8 cellular contexts compared by ENCODE assay signal in the genomic region with DNA sequence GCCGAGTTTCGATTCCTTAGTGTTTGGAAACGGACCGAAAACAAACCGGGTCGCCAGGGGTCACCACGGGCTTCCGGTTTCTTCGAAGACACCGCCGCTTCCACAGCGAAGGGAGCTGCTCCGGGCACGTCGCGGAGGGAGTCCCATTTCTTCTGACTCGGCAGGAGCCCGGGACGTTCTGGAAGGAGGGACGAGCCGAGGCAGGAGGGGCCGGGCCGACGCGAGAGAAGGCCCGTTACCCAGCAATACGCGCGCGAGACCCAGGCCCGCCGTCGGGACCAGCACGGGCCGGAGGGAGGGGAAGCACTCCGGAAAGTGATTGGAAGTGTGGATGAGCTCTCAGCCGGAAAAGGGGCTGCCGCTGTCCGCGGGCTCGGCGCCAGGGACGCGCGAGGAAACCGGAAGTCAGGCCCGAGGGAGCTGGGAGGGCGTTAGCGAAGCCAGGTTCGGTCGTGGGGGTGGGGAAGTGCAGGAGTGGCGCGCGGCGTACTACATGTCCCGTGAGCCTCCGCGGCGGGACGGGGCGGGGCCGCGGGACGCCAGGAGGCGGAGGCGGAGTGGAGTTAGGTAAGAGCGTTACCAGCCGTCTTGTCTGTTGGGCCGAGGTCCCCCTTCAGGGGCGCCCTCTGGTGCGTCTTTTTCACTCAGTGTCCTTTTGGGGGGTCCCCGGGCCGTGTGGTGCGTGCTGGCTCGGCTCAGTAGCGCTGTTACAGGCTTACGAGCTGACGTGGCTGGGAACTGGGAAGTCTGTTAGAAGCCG. TPM values are rescaled to one million over a fixed set of nuclear protein-coding genes. Genes with fewer than 3 reads are reported as not detected.
DNase-seq lines count a peak whose midpoint lies in the region; ATAC-seq, FAIRE-seq and TF ChIP-seq lines count a peak whose summit lies in the region.

A gene with protein sequence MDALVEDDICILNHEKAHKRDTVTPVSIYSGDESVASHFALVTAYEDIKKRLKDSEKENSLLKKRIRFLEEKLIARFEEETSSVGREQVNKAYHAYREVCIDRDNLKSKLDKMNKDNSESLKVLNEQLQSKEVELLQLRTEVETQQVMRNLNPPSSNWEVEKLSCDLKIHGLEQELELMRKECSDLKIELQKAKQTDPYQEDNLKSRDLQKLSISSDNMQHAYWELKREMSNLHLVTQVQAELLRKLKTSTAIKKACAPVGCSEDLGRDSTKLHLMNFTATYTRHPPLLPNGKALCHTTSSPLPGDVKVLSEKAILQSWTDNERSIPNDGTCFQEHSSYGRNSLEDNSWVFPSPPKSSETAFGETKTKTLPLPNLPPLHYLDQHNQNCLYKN (minus strand): TSS at position 188 of the 760 bp plus-strand sequence. CDS start 8,207 bp downstream, outside the sequence.
A gene with protein sequence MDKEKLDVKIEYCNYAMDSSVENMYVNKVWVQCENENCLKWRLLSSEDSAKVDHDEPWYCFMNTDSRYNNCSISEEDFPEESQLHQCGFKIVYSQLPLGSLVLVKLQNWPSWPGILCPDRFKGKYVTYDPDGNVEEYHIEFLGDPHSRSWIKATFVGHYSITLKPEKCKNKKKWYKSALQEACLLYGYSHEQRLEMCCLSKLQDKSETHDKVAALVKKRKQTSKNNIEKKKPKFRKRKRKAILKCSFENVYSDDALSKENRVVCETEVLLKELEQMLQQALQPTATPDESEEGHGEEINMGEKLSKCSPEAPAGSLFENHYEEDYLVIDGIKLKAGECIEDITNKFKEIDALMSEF (plus strand): TSS at position 85 of the 760 bp plus-strand sequence. CDS start 64,348 bp downstream, outside the sequence.

- peak; percentile 93 for ATAC-seq in GM21825 (IDR thresholded peaks at IDR 0.05; ENCODE audit: unreplicated experiment)
- peak; percentile 83 to 87 for ATAC-seq in naive thymus-derived CD8-positive, alpha-beta T cell

- H3K79me2 ChIP-seq in Karpas-422 (ENCODE audit: low read length) (peaks cover 51% of the 10 kb centered on the region), fibroblast of lung (ENCODE audit: control insufficient read depth, insufficient read depth, low read length) (peaks cover 33% of the 10 kb centered on the region)

- peak within 1 kb of the TSS; percentile 97 to 99 (median 99) for H3K27ac Mint-ChIP-seq in naive thymus-derived CD8-positive, alpha-beta T cell

- H3K9me3 ChIP-seq in Karpas-422 (ENCODE audit: low read length) (no peaks in the 10 kb centered on the region), fibroblast of lung (ENCODE audit: control insufficient read depth, insufficient read depth, low read depth, low read length) (no peaks in the 10 kb centered on the region)

- DNase-seq in Daoy (ENCODE audit: low read depth) = peak; percentile 96
- peak; percentile 98 for DNase-seq in Karpas-422
- DNase-seq in RCC 7860 (ENCODE audit: low spot score) = peak; percentile 77
- DNase-seq in activated T-helper 1 cell treated with anti-CD3 and anti-CD28 coated beads, Interleukin-2, amount 50 U/mL, for 16 hours (ENCODE audit: low read depth in 1 of 2, low spot score in 1 of 2) = peak; percentile 76 to 86
- DNase-seq in fibroblast of lung (ENCODE audit: low read depth in 2 of 2) = peak; percentile 95 to 97
- DNase-seq in naive thymus-derived CD8-positive, alpha-beta T cell = peak; percentile 88 to 95 (median 91)
- DNase-seq in stimulated activated naive CD4-positive, alpha-beta T cell (lab: John Stamatoyannopoulos, UW) = peak; percentile 86 to 93 (median 88)

- peak within 1 kb of the TSS; percentile 95 for H3K4me3 ChIP-seq in Karpas-422 (ENCODE audit: low read length)
- H3K4me3 ChIP-seq in fibroblast of lung (replicated peaks in 1 of 4; ENCODE audit: control extremely low read depth in 1 of 4, insufficient read depth in 1 of 4, low read depth in 3 of 4, low read length in 4 of 4) = peak within 1 kb of the TSS; percentile 79 to 99 (median 90)

- H3K4me1 ChIP-seq in Karpas-422 (ENCODE audit: low read length) = peaks cover 49% of the 10 kb centered on the region
- H3K4me1 ChIP-seq in fibroblast of lung (ENCODE audit: control insufficient read depth, extremely low read depth, insufficient read depth, low read length) = peaks cover 3% of the 10 kb centered on the region

- H3K27ac ChIP-seq in Karpas-422 (ENCODE audit: low read length) = peak within 1 kb of the TSS; percentile 68
- peak within 1 kb of the TSS; percentile 99 for H3K27ac ChIP-seq in fibroblast of lung (ENCODE audit: insufficient read depth, low read length)

- no peaks in the 10 kb centered on the region for H3K36me3 ChIP-seq in Karpas-422 (ENCODE audit: insufficient read depth, low read length)
- no peaks in the 10 kb centered on the region for H3K36me3 ChIP-seq in fibroblast of lung (ENCODE audit: control insufficient read depth, insufficient read depth, low read length)

- peak within 1 kb of the TSS; percentile 92 to 99 (median 97) for H3K4me3 Mint-ChIP-seq in naive thymus-derived CD8-positive, alpha-beta T cell

- FAIRE-seq in RCC 7860 (lab: Jason Lieb, UNC) = peak; percentile 52

- TF ChIP-seq CTCF in fibroblast of lung (conservative IDR thresholded peaks at IDR 0.05 in 1 of 2, IDR thresholded peaks at IDR 0.05 in 1 of 2; ENCODE audit: low read depth in 1 of 2, low read length in 2 of 2) = no peak

- peaks cover 7 to 21% (median 14%) of the 10 kb centered on the region in 3 donors for H3K36me3 Mint-ChIP-seq in naive thymus-derived CD8-positive, alpha-beta T cell

- peak within 1 kb of the TSS; percentile 98 for H3K9ac ChIP-seq in Karpas-422 (ENCODE audit: low read length)
- H3K9ac ChIP-seq in fibroblast of lung (ENCODE audit: insufficient read depth, low read length) = peak within 1 kb of the TSS; percentile 97

- H3K4me2 ChIP-seq in Karpas-422 (ENCODE audit: low read depth, low read length, poor library complexity, severe bottlenecking) (peak within 1 kb of the TSS; percentile 83), fibroblast of lung (ENCODE audit: extremely low read depth, insufficient read depth, low read length) (peak within 1 kb of the TSS; percentile 79)

- H4K20me1 ChIP-seq in Karpas-422 (ENCODE audit: insufficient read depth, low read depth, low read length) (no peaks in the 10 kb centered on the region; the same call in 1 of the 2 replicates), fibroblast of lung (ENCODE audit: control insufficient read depth, extremely low read depth, insufficient read depth, low read length) (no peaks in the 10 kb centered on the region)

- no peaks in the 10 kb centered on the region for H3K9me2 ChIP-seq in Karpas-422 (replicated peaks; ENCODE audit: insufficient read depth, low read length)

- peak within 1 kb of the TSS; percentile 95 for H2AFZ ChIP-seq in Karpas-422 (ENCODE audit: low read length)
- H2AFZ ChIP-seq in fibroblast of lung (ENCODE audit: low read length) = peak within 1 kb of the TSS; percentile 56

- POLR2A ChIA-PET in naive thymus-derived CD8-positive, alpha-beta T cell (lab: Charles Lee) = interaction anchor here (0.6 to 1.6 kb wide), 16 partner anchors 9 to 869 kb away, joined by 3 to 12 read pairs (median 4); a partner anchor contains a TSS

- H3K4me1 Mint-ChIP-seq in naive thymus-derived CD8-positive, alpha-beta T cell = peaks cover 22 to 62% (median 50%) of the 10 kb centered on the region in 4 donors

- H3K9me3 Mint-ChIP-seq in naive thymus-derived CD8-positive, alpha-beta T cell = peaks cover 0 to 17% (median 8%) of the 10 kb centered on the region in 9 donors

- H3K27me3 ChIP-seq in Karpas-422 (ENCODE audit: low read length) = no peaks in the 10 kb centered on the region
- no peaks in the 10 kb centered on the region for H3K27me3 ChIP-seq in fibroblast of lung (ENCODE audit: control insufficient read depth, insufficient read depth, low read length)

- H3K27me3 Mint-ChIP-seq in naive thymus-derived CD8-positive, alpha-beta T cell = no peaks in the 10 kb centered on the region

RNA-seq across cellular contexts. Expression of the first gene that starts in this region (rescaled TPM):
- 25.6 and 38.5 TPM in 2 replicates for total RNA-seq in Daoy (2014; rRNA removed; shearing (Covaris generic))
- 11.0 and 38.1 TPM in 2 replicates for total RNA-seq in Karpas-422 (2014; rRNA removed; shearing (Covaris generic); ENCODE audit: low replicate concordance)
- total RNA-seq in fibroblast of lung = 182 and 183 TPM in 2 replicates
- polyA plus RNA-seq in fibroblast of lung = 131 and 202 TPM in 2 replicates
- polyA plus RNA-seq in fibroblast of lung (2012) = 57.8 and 86.1 TPM in 2 replicates
- 3.3 TPM in 2 replicates for polyA minus RNA-seq in fibroblast of lung (ENCODE audit: low replicate concordance)
- total RNA-seq in naive thymus-derived CD8-positive, alpha-beta T cell = 10 to 100 TPM; 45.5 to 47.3 TPM
- 10 to 100 TPM; 41.3 to 54.0 (median 43.6) TPM for polyA plus RNA-seq in naive thymus-derived CD8-positive, alpha-beta T cell

RNA-seq across cellular contexts. Expression of the second gene that starts in this region (rescaled TPM):
- not detected in 2 replicates for total RNA-seq in Daoy (2014; rRNA removed; shearing (Covaris generic))
- not detected in 2 replicates for total RNA-seq in Karpas-422 (2014; rRNA removed; shearing (Covaris generic); ENCODE audit: low replicate concordance)
- 1.0 and 1.7 TPM in 2 replicates for total RNA-seq in fibroblast of lung
- polyA plus RNA-seq in fibroblast of lung = 0.36 and 0.68 TPM in 2 replicates
- polyA plus RNA-seq in fibroblast of lung (2012) = 0.44 and 0.73 TPM in 2 replicates
- polyA minus RNA-seq in fibroblast of lung (ENCODE audit: low replicate concordance) = not detected in 2 replicates
- 1 to 10 TPM in 1 of 2 experiments, under 1 TPM in 1; 0.62 to 1.0 TPM for total RNA-seq in naive thymus-derived CD8-positive, alpha-beta T cell
- under 1 TPM; 0.51 to 0.69 (median 0.68) TPM for polyA plus RNA-seq in naive thymus-derived CD8-positive, alpha-beta T cell

Comparison
In these comparisons a context has a peak if more than half of its experiments do, and no peak if none do; other contexts are left out.
1. Peak in every context shown above with its lines: DNase-seq, ATAC-seq, H3K4me3 ChIP-seq and H3K27ac ChIP-seq.